Comparison of ENCODE assay signal across 13 cellular contexts in the genomic region with DNA sequence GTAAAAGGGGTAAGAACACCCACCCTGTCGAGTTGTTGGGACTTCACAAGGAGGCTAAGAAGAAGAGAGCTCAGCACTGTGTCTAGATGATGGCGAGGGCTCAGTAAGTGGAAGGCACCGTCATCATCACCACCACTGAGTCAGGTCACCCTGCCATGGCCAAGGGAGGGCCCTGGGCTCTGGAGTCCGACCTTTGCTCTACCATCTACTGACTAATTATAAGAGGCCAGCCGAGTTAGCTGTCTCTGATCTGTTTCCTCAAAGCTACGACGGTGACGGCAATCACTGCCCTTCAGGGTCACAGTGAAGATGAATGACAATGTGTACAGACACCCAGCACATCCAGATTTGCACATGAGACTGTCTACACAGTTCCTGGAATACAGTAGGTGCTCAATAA. TPM values are rescaled to one million over a fixed set of nuclear protein-coding genes. Genes with fewer than 3 reads are reported as not detected.
DNase-seq lines count a peak whose midpoint lies in the region; ATAC-seq and TF ChIP-seq lines count a peak whose summit lies in the region.
"Had no signal": no experiment of that assay in that cellular context is flagged by ENCODE, and none has a peak within 500 bp of the region (broad histone marks: within the 10 kb centered on the region; RNA-seq: fewer than 3 reads in every experiment).

No MANE protein-coding gene starts in this region.

- H3K36me3 ChIP-seq in adipocyte (ENCODE audit: control insufficient read depth, insufficient read depth, low read length, severe bottlenecking) (peaks cover 5% of the 10 kb centered on the region), lower lobe of right lung (peaks cover 11% of the 10 kb centered on the region), subcutaneous abdominal adipose tissue (ENCODE audit: control insufficient read depth in 5 of 5, insufficient read depth in 5 of 5, low read length in 5 of 5) (peaks cover 0 to 21% (median 5%) of the 10 kb centered on the region in 5 donors), mucosa of descending colon (ENCODE audit: low read depth) (no peaks in the 10 kb centered on the region)

- intact Hi-C loops in lower lobe of right lung (cut with DNase I), result no loop called here
- intact Hi-C loops in mucosa of descending colon (cut with DNase I, micrococcal nuclease), result no loop called here

- DNase-seq in Daoy (ENCODE audit: low read depth) (peak; percentile 34), adipocyte (ENCODE audit: low read depth) (no peak), lower lobe of right lung (no peak), mucosa of descending colon (no peak)
- no peak for DNase-seq in activated naive CD4-positive, alpha-beta T cell treated with anti-CD3 and anti-CD28 coated beads, Interleukin-2, amount 50 U/mL, for 72 hours (ENCODE audit: low spot score in 2 of 2)
- DNase-seq in effector CD4-positive, alpha-beta T cell, result no peak
- DNase-seq in stimulated activated CD4-positive, alpha-beta T cell treated with anti-CD3 and anti-CD28 coated beads, Interleukin-4, amount 100 ng/mL, for 1 hour, result no peak
- DNase-seq: activated CD4-positive, alpha-beta memory T cell treated with anti-CD3 and anti-CD28 coated beads, Interleukin-2, amount 10 ng/mL, durations not matched to agents 7 days and 5 days; naive thymus-derived CD8-positive, alpha-beta T cell; stimulated activated CD8-positive, alpha-beta memory T cell treated with anti-CD3 and anti-CD28 coated beads, Interleukin-4, amount 100 ng/mL, for 48 hours had no signal

- H3K4me3 ChIP-seq in adipocyte (ENCODE audit: low read length) (peak overlapping the region; percentile 81), lower lobe of right lung (peak overlapping the region; percentile 39), subcutaneous abdominal adipose tissue (ENCODE audit: low read depth in 1 of 5, low read length in 5 of 5) (peak overlapping the region; percentile 23 to 63 (median 57)), mucosa of descending colon (no peak overlapping the region)

- H3K27me3 ChIP-seq in adipocyte (replicated peaks; ENCODE audit: control insufficient read depth, insufficient read depth, low read length), result no peaks in the 10 kb centered on the region
- no peaks in the 10 kb centered on the region for H3K27me3 ChIP-seq in lower lobe of right lung (ENCODE audit: low read depth)
- H3K27me3 ChIP-seq in subcutaneous abdominal adipose tissue (ENCODE audit: control insufficient read depth in 5 of 5, insufficient read depth in 4 of 5, low read length in 5 of 5), result peaks cover 0 to 24% (median 0%) of the 10 kb centered on the region in 5 donors

- peak overlapping the region in 1 of 2 donors; percentile 20 for H3K27ac Mint-ChIP-seq in activated naive CD4-positive, alpha-beta T cell treated with anti-CD3 and anti-CD28 coated beads, Interleukin-2, amount 50 U/mL, for 72 hours
- H3K27ac Mint-ChIP-seq: activated CD4-positive, alpha-beta memory T cell treated with anti-CD3 and anti-CD28 coated beads, Interleukin-2, amount 10 ng/mL, durations not matched to agents 7 days and 5 days; T-helper 1 cell treated with Interleukin-12 subunit alpha and Interleukin-12 subunit beta and Interleukin-4 antibody, amounts not matched to agents 30 μg/mL and 1 μg/mL, for 36 hours had no signal

- no peaks in the 10 kb centered on the region for H3K36me3 Mint-ChIP-seq in activated naive CD4-positive, alpha-beta T cell treated with anti-CD3 and anti-CD28 coated beads, Interleukin-2, amount 50 U/mL, for 72 hours

- peak overlapping the region; percentile 80 for H3K9ac ChIP-seq in adipocyte (ENCODE audit: low read length)
- peak overlapping the region in 2 of 5 donors; percentile 26 to 64 for H3K9ac ChIP-seq in subcutaneous abdominal adipose tissue (ENCODE audit: low read length in 5 of 5)

- H3K4me1 ChIP-seq in adipocyte (ENCODE audit: control insufficient read depth, insufficient read depth, low read length) (peaks cover 45% of the 10 kb centered on the region), lower lobe of right lung (peaks cover 30% of the 10 kb centered on the region), subcutaneous abdominal adipose tissue (ENCODE audit: control insufficient read depth in 5 of 5, insufficient read depth in 5 of 5, low read length in 5 of 5) (peaks cover 3 to 53% (median 45%) of the 10 kb centered on the region in 5 donors), mucosa of descending colon (ENCODE audit: low read depth) (peaks cover 1% of the 10 kb centered on the region)

- H3K9me3 Mint-ChIP-seq in activated naive CD4-positive, alpha-beta T cell treated with anti-CD3 and anti-CD28 coated beads, Interleukin-2, amount 50 U/mL, for 72 hours, result no peaks in the 10 kb centered on the region
- H3K9me3 Mint-ChIP-seq: activated CD4-positive, alpha-beta memory T cell treated with anti-CD3 and anti-CD28 coated beads, Interleukin-2, amount 10 ng/mL, durations not matched to agents 7 days and 5 days; CD8-positive, alpha-beta memory T cell; naive thymus-derived CD8-positive, alpha-beta T cell; T-helper 1 cell treated with Interleukin-12 subunit alpha and Interleukin-12 subunit beta and Interleukin-4 antibody, amounts not matched to agents 30 μg/mL and 1 μg/mL, for 36 hours had no signal

- H3K27ac ChIP-seq in lower lobe of right lung (no peak overlapping the region), subcutaneous abdominal adipose tissue (ENCODE audit: low read depth, low read length) (peak overlapping the region; percentile 65)

- no peaks in the 10 kb centered on the region for H3K9me3 ChIP-seq in adipocyte (ENCODE audit: control insufficient read depth, low read length)
- H3K9me3 ChIP-seq in lower lobe of right lung, result no peaks in the 10 kb centered on the region
- no peaks in the 10 kb centered on the region for H3K9me3 ChIP-seq in subcutaneous abdominal adipose tissue (ENCODE audit: control insufficient read depth in 5 of 5, low read length in 5 of 5)
- H3K9me3 ChIP-seq in mucosa of descending colon, result no peaks in the 10 kb centered on the region

- ATAC-seq in lower lobe of right lung (no peak), mucosa of descending colon (no peak)
- ATAC-seq in activated naive CD4-positive, alpha-beta T cell treated with anti-CD3 and anti-CD28 coated beads, Interleukin-2, amount 50 U/mL, for 72 hours, result no peak
- ATAC-seq: naive thymus-derived CD8-positive, alpha-beta T cell had no signal

- no peak for TF ChIP-seq CTCF in lower lobe of right lung (IDR thresholded peaks at IDR 0.05)
- no peak for TF ChIP-seq CTCF in mucosa of descending colon (IDR thresholded peaks at IDR 0.05)

RNA-seq across cellular contexts. Expression of gene KIAA0930, which starts 29.3 kb away (rescaled TPM):
- total RNA-seq in Daoy (2014; rRNA removed; shearing (Covaris generic)), result 88.2 and 89.0 TPM in 2 replicates
- 89.2 TPM for total RNA-seq in lower lobe of right lung
- total RNA-seq in activated naive CD4-positive, alpha-beta T cell treated with anti-CD3 and anti-CD28 coated beads, Interleukin-2, amount 50 U/mL, for 72 hours, result 10 to 100 TPM; 12.5 to 16.5 TPM
- total RNA-seq in mucosa of descending colon, result 10 to 100 TPM; 32.7 to 62.4 (median 37.7) TPM

RNA-seq across cellular contexts. Expression of gene NUP50, which starts 47.7 kb away (rescaled TPM):
- total RNA-seq in Daoy (2014; rRNA removed; shearing (Covaris generic)), result 67.8 and 82.6 TPM in 2 replicates
- total RNA-seq in lower lobe of right lung (49.5 TPM), mucosa of descending colon (10 to 100 TPM; 42.5 to 80.7 (median 65.7) TPM)
- total RNA-seq in activated naive CD4-positive, alpha-beta T cell treated with anti-CD3 and anti-CD28 coated beads, Interleukin-2, amount 50 U/mL, for 72 hours, result 100 to 1,000 TPM; 152 to 159 TPM
